ENCODE assay signal across 13 cellular contexts in the genomic region with DNA sequence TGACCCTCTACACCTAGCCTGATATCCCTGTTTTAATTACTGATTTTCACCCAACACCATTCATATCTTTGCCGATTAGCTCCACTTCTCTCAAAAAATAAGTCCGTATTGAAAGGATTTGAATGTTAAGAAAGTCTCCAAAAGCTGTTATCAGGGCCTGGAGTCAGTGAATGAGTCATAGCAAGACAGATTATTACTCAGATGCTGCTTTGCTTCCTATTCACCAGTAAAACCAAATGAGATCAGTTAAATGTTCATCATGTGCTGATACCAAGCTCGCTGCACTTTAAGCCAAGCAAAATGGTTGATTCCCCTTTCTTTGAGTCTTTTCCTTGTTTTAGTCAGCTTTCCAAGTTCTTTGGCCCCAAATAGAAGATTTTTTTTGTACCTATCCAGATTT.
DNase-seq lines count a peak whose midpoint lies in the region; ATAC-seq and TF ChIP-seq lines count a peak whose summit lies in the region.
"Had no signal": no experiment of that assay in that cellular context is flagged by ENCODE, and none has a peak within 500 bp of the region (broad histone marks: within the 10 kb centered on the region; RNA-seq: fewer than 3 reads in every experiment).

No MANE protein-coding gene starts in this region.

- H3K36me3 Mint-ChIP-seq in progenitor cell of endocrine pancreas (ENCODE audit: insufficient read depth): no peaks in the 10 kb centered on the region
- H3K36me3 Mint-ChIP-seq in natural killer cell: no peaks in the 10 kb centered on the region
- H3K36me3 Mint-ChIP-seq: brain had no signal

- POLR2A ChIA-PET in RWPE1 (lab: Yijun Ruan, JAX; ENCODE audit: low non-redundant PET): no interaction called here

- H3K27ac Mint-ChIP-seq in progenitor cell of endocrine pancreas: no peak overlapping the region
- H3K27ac Mint-ChIP-seq in natural killer cell: no peak overlapping the region

- no peak for TF ChIP-seq CTCF in RWPE1 (conservative IDR thresholded peaks at IDR 0.05; ENCODE audit: low read depth)
- TF ChIP-seq CTCF in foreskin fibroblast (IDR thresholded peaks at IDR 0.05; ENCODE audit: low read depth, low read length): no peak
- no peak for TF ChIP-seq CTCF in progenitor cell of endocrine pancreas (IDR thresholded peaks at IDR 0.05; ENCODE audit: unreplicated experiment)
- TF ChIP-seq CTCF in natural killer cell (IDR thresholded peaks at IDR 0.05): no peak

- H3K9me3 Mint-ChIP-seq in progenitor cell of endocrine pancreas (ENCODE audit: low read depth) (no peaks in the 10 kb centered on the region), natural killer cell (peaks cover 0 to 2% of the 10 kb centered on the region in 2 donors)

- no peak overlapping the region for H3K4me3 Mint-ChIP-seq in progenitor cell of endocrine pancreas (ENCODE audit: low read depth)
- H3K4me3 Mint-ChIP-seq in natural killer cell: no peak overlapping the region
- H3K4me3 Mint-ChIP-seq: brain had no signal

- intact Hi-C loops in natural killer cell (cut with micrococcal nuclease): no loop called here

- DNase-seq in AG08396 (ENCODE audit: low spot score): peak; percentile 12
- DNase-seq in H4 (ENCODE audit: low spot score): peak; percentile 8
- DNase-seq in RWPE1 (ENCODE audit: low spot score): peak; percentile 34
- peak; percentile 3 to 11 for DNase-seq in foreskin fibroblast
- DNase-seq in progenitor cell of endocrine pancreas (ENCODE audit: low spot score, unreplicated experiment): no peak
- DNase-seq in activated CD8-positive, alpha-beta memory T cell treated with anti-CD3 and anti-CD28 coated beads for 24 hours: no peak
- DNase-seq in natural killer cell: no peak
- DNase-seq: kidney, NCI-H2081 treated with DMSO at 0.1 percent for 48 hours had no signal

- no peak overlapping the region for H3K4me3 ChIP-seq in foreskin fibroblast (ENCODE audit: low read depth in 1 of 2, low read length in 2 of 2)
- H3K4me3 ChIP-seq: BLaER1 treated with 17β-estradiol and CSF1 and Interleukin-3, amounts not matched to agents 10 nM and 100 nM had no signal

- H3K27me3 Mint-ChIP-seq in progenitor cell of endocrine pancreas: no peaks in the 10 kb centered on the region
- H3K27me3 Mint-ChIP-seq in natural killer cell (ENCODE audit: low read depth in 2 of 2): no peaks in the 10 kb centered on the region
- H3K27me3 Mint-ChIP-seq: brain had no signal

- CTCF ChIA-PET in RWPE1 (lab: Yijun Ruan, JAX): interaction anchor here (0.6 to 0.7 kb wide), 2 partner anchors 19 to 34 kb away, joined by 3 to 8 read pairs; no protein-coding TSS in a partner anchor

- ATAC-seq in GM21360 (IDR thresholded peaks at IDR 0.05; ENCODE audit: unreplicated experiment): no peak
- no peak for ATAC-seq in natural killer cell

- no peak overlapping the region for H3K27ac ChIP-seq in RWPE1
- H3K27ac ChIP-seq: BLaER1 treated with 17β-estradiol and CSF1 and Interleukin-3, amounts not matched to agents 10 nM and 100 nM; neutrophil had no signal

- H3K4me1 Mint-ChIP-seq in progenitor cell of endocrine pancreas (ENCODE audit: low read depth): peaks cover 7% of the 10 kb centered on the region
- H3K4me1 Mint-ChIP-seq in natural killer cell: no peaks in the 10 kb centered on the region

Comparison
In these comparisons a context has a peak if more than half of its experiments do, and no peak if none do; other contexts are left out.
1. DNase-seq: peak in AG08396 (single experiment), H4 (single experiment), RWPE1 (single experiment) and foreskin fibroblast (2 of 2); none in progenitor cell of endocrine pancreas (single experiment), activated CD8-positive, alpha-beta memory T cell treated with anti-CD3 and anti-CD28 coated beads for 24 hours (single experiment) and natural killer cell (single experiment).